In genomic region chr13:57557979-57558529, GRCh38 we compare ENCODE assay signal across 13 cellular contexts.
A peak's percentile ranks its signal among the peaks of the same experiment; 100 is the strongest.
DNase-seq lines count a peak whose midpoint lies in the region; ATAC-seq and TF ChIP-seq lines count a peak whose summit lies in the region.
"Had no signal": no experiment of that assay in that cellular context is flagged by ENCODE, and none has a peak within 500 bp of the region (broad histone marks: within the 10 kb centered on the region; RNA-seq: fewer than 3 reads in every experiment).

No MANE protein-coding gene starts in this region.

- no peaks in the 10 kb centered on the region for H3K27me3 ChIP-seq in GM23248 (replicated peaks; ENCODE audit: insufficient read depth)
- H3K27me3 ChIP-seq: tibial nerve had no signal

- H3K36me3 ChIP-seq in GM23248 (ENCODE audit: low read depth), result no peaks in the 10 kb centered on the region
- H3K36me3 ChIP-seq in OCI-LY7 (ENCODE audit: insufficient read depth, low read length), result no peaks in the 10 kb centered on the region
- H3K36me3 ChIP-seq: tibial nerve had no signal

- DNase-seq in GM23248 (peak; percentile 4), OCI-LY7 (ENCODE audit: low spot score) (peak; percentile 17), glomerular endothelial cell (ENCODE audit: extremely low read depth, low read depth, low spot score) (peak; percentile 2), caudate nucleus (lab: John Stamatoyannopoulos, UW) (no peak), EL (no peak)
- DNase-seq in activated naive CD4-positive, alpha-beta T cell treated with Interleukin-2 at 50 U/mL for 16 hours, result no peak
- DNase-seq: activated CD4-positive, alpha-beta T cell treated with anti-CD3 and anti-CD28 coated beads, Interleukin-2, amount 50 U/mL, for 4 hours; cerebellar nuclear complex; immature natural killer cell; stimulated activated CD4-positive, alpha-beta T cell treated with anti-CD3 and anti-CD28 coated beads, Interleukin-15, amount 100 ng/mL, for 24 hours had no signal

- intact Hi-C loops in OCI-LY7 (cut with micrococcal nuclease; ENCODE audit: unreplicated experiment), result no loop called here

- H3F3A ChIP-seq in GM23248 (ENCODE audit: insufficient read depth), result no peaks in the 10 kb centered on the region

- TF ChIP-seq CTCF in 22Rv1 (IDR thresholded peaks at IDR 0.05) (peak; percentile 69), OCI-LY7 (conservative IDR thresholded peaks at IDR 0.05; ENCODE audit: low read length) (peak; percentile 67)

- H3K9me3 ChIP-seq in GM23248 (ENCODE audit: low read depth), result no peaks in the 10 kb centered on the region
- H3K9me3 ChIP-seq in OCI-LY7 (ENCODE audit: low read length), result no peaks in the 10 kb centered on the region

- H3K4me1 ChIP-seq in GM23248 (ENCODE audit: insufficient read depth) (no peaks in the 10 kb centered on the region), OCI-LY7 (ENCODE audit: insufficient read depth, low read length, poor library complexity, severe bottlenecking) (no peaks in the 10 kb centered on the region)
- H3K4me1 ChIP-seq: tibial nerve had no signal

- H3K4me2 ChIP-seq in GM23248 (ENCODE audit: unreplicated experiment) (no peak overlapping the region), OCI-LY7 (ENCODE audit: low read length) (no peak overlapping the region)

- ATAC-seq in HG03175 (IDR thresholded peaks at IDR 0.05; ENCODE audit: unreplicated experiment), result no peak

- in situ Hi-C loops in GM23248 (cut with MboI), result no loop called here

- WGBS in GM23248 (ENCODE audit: low coverage in 1 of 2, low lambda C conversion rate in 2 of 2, missing lambda C conversion rate in 2 of 2), 2 experiments, result 8 to 15% methylated on average over 6 of the region's 6 CpGs

- H3K79me2 ChIP-seq in GM23248 (ENCODE audit: insufficient read depth) (no peaks in the 10 kb centered on the region), OCI-LY7 (ENCODE audit: insufficient read depth, low read depth, low read length) (no peaks in the 10 kb centered on the region)

- POLR2A ChIA-PET in OCI-LY7 (lab: Charles Lee), result no interaction called here

- H4K20me1 ChIP-seq in GM23248 (ENCODE audit: insufficient read depth) (no peaks in the 10 kb centered on the region), OCI-LY7 (ENCODE audit: insufficient read depth, low read length) (no peaks in the 10 kb centered on the region)

- CTCF ChIA-PET in OCI-LY7 (lab: Charles Lee; ENCODE audit: unreplicated experiment), result no interaction called here

- H3K4me3 ChIP-seq in GM23248 (no peak overlapping the region), OCI-LY7 (ENCODE audit: low read depth, low read length, poor library complexity, severe bottlenecking) (no peak overlapping the region)
- H3K4me3 ChIP-seq: tibial nerve had no signal

- H3K9ac ChIP-seq in GM23248, result no peak overlapping the region

- no TSS peak for BruUV-seq in OCI-LY7 (replicated peaks; lab: Mats Ljungman, UMichigan)

- H3K27ac ChIP-seq in 22Rv1, result no peak overlapping the region
- no peak overlapping the region for H3K27ac ChIP-seq in GM23248
- H3K27ac ChIP-seq in OCI-LY7 (ENCODE audit: low read depth, low read length, poor library complexity, severe bottlenecking), result no peak overlapping the region
- H3K27ac ChIP-seq in caudate nucleus (ENCODE audit: low read depth, low read length), result no peak overlapping the region
- H3K27ac ChIP-seq: tibial nerve had no signal

- H2AFZ ChIP-seq in GM23248 (no peak overlapping the region), OCI-LY7 (ENCODE audit: low read length) (no peak overlapping the region)

- H3K9me2 ChIP-seq in GM23248 (ENCODE audit: insufficient read depth), result no peaks in the 10 kb centered on the region
- no peaks in the 10 kb centered on the region for H3K9me2 ChIP-seq in OCI-LY7 (ENCODE audit: insufficient read depth, low read length)

Comparison
In these comparisons a context has a peak if more than half of its experiments do, and no peak if none do; other contexts are left out.
1. DNase-seq: peak in GM23248 (single experiment), OCI-LY7 (single experiment) and glomerular endothelial cell (single experiment); none in activated naive CD4-positive, alpha-beta T cell treated with Interleukin-2 at 50 U/mL for 16 hours (single experiment), caudate nucleus (0 of 61) and EL (single experiment).